Comparison of ENCODE assay signal across 7 cellular contexts in the genomic region with DNA sequence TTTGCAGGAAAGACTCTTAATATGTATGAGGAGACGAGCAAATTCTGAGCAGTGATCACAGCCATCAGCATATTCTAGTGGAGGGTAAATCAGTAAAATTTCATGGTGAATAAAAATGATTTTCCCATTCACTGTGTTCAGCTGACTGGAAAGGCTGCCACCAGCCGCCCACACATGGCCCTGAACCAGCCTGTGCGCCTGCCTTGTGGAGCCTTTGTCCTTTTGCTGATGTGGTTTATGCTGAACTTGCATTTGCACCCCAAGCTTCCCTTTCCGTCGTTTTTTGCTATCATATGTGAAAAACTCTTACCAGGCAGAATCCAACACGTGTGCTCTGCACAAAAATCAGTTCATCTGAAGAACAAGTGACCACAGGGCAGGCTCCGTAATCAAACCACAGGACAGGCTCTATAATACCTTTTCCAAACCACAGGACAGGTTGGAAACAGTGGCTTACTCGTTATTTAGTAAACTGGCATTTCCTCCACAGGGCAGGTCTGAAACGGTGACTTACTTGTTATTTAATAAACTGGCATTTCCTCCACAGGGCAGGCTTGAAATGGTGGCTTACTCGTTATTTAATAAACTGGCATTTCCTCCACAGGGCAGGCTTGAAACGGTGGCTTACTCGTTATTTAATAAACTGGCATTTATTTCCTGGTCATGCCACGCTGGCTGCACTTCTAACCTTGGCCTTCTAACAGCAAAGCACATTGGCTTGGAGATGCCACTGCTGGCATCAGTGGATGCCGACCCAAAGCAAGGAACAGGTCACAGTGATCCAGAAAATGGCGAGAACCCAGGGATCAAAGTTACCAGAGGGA. TPM values are rescaled to one million over a fixed set of nuclear protein-coding genes. Genes with fewer than 3 reads are reported as not detected.
DNase-seq lines count a peak whose midpoint lies in the region; ATAC-seq, FAIRE-seq and TF ChIP-seq lines count a peak whose summit lies in the region.
"Not testable (repeated sequence)": the region's sequence is repeated elsewhere in the genome, so short reads cannot be mapped to it uniquely, and the experiment has no call there.

No MANE protein-coding gene starts in this region.

- not testable (repeated sequence) for H3K4me1 ChIP-seq in PC-3 (ENCODE audit: insufficient read depth, low read length); mammary epithelial cell (ENCODE audit: insufficient read depth, low read length); foreskin keratinocyte; lung (ENCODE audit: control insufficient read depth in 2 of 2, insufficient read depth in 2 of 2, low read length in 2 of 2); pancreas; upper lobe of right lung

- ATAC-seq in PC-3 (peak; percentile 54), lung (ENCODE audit: insufficient read depth, low FRiP score) (peak; percentile 32), pancreas (peak; percentile 47 to 60 (median 56)), upper lobe of right lung (peak; percentile 19)
- ATAC-seq in foreskin keratinocyte, result not testable (repeated sequence)

- H3K36me3 ChIP-seq in PC-3 (ENCODE audit: low read depth, low read length) (peaks cover 16% of the 10 kb centered on the region), mammary epithelial cell (ENCODE audit: insufficient read depth, low read length) (peaks cover 11% of the 10 kb centered on the region), lung (ENCODE audit: control insufficient read depth in 2 of 2, insufficient read depth in 2 of 2, low read length in 2 of 2) (peaks cover 12 to 30% of the 10 kb centered on the region in 2 donors), pancreas (peaks cover 0 to 37% (median 8%) of the 10 kb centered on the region in 3 donors), upper lobe of right lung (peaks cover 69% of the 10 kb centered on the region)

- DNase-seq in PC-3 (peak; percentile 23), mammary epithelial cell (peak; percentile 77), foreskin keratinocyte (peak; percentile 34 to 39), kidney tubule cell (ENCODE audit: low spot score) (peak; percentile 59)
- DNase-seq in lung (ENCODE audit: low spot score); pancreas; upper lobe of right lung: not testable (repeated sequence)

- not testable (repeated sequence) for TF ChIP-seq CTCF in PC-3 (conservative IDR thresholded peaks at IDR 0.05; ENCODE audit: low read depth, low read length); mammary epithelial cell (conservative IDR thresholded peaks at IDR 0.05 in 1 of 2, IDR thresholded peaks at IDR 0.05 in 1 of 2; ENCODE audit: extremely low read depth in 1 of 2, insufficient read depth in 1 of 2, low read depth in 1 of 2, low read length in 2 of 2); foreskin keratinocyte (conservative IDR thresholded peaks at IDR 0.05); lung (IDR thresholded peaks at IDR 0.05; ENCODE audit: control extremely low read depth, extremely low read depth); pancreas (IDR thresholded peaks at IDR 0.05); upper lobe of right lung (IDR thresholded peaks at IDR 0.05)

- POLR2A ChIA-PET in PC-3 (lab: Charles Lee; ENCODE audit: unreplicated experiment), result not testable (repeated sequence)

- not testable (repeated sequence) for H3K9ac ChIP-seq in PC-3 (ENCODE audit: low read length); mammary epithelial cell (ENCODE audit: insufficient read depth, low read length)

- not testable (repeated sequence) for H3F3A ChIP-seq in PC-3 (ENCODE audit: low read length, unreplicated experiment)

- CTCF ChIA-PET in PC-3 (lab: Charles Lee); mammary epithelial cell (lab: Charles Lee; ENCODE audit: low non-redundant PET): not testable (repeated sequence)

- H2AFZ ChIP-seq in PC-3 (ENCODE audit: low read length); mammary epithelial cell (ENCODE audit: low read depth, low read length): not testable (repeated sequence)

- H3K9me3 ChIP-seq in PC-3 (ENCODE audit: low read length); mammary epithelial cell (replicated peaks; ENCODE audit: insufficient read depth, low read length); lung (ENCODE audit: control insufficient read depth in 2 of 2, insufficient read depth in 1 of 2, low read length in 1 of 2); pancreas; upper lobe of right lung: not testable (repeated sequence)

- H4K20me1 ChIP-seq in PC-3 (ENCODE audit: low read length); mammary epithelial cell (ENCODE audit: insufficient read depth, low read length): not testable (repeated sequence)

- not testable (repeated sequence) for FAIRE-seq in pancreas (lab: Jason Lieb, UNC)

- H3K79me2 ChIP-seq in PC-3 (ENCODE audit: low read length); mammary epithelial cell (ENCODE audit: insufficient read depth, low read length): not testable (repeated sequence)

- in situ Hi-C loops in mammary epithelial cell (cut with MboI; ENCODE audit: low sequenced_read_pairs in 2 of 2), result loop anchor here in 1 of 2 donors (25.0 kb wide), 1 partner anchor 279 kb away; no protein-coding TSS in a partner anchor

- not testable (repeated sequence) for BruUV-seq in PC-3 (replicated peaks; lab: Mats Ljungman, UMichigan); mammary epithelial cell (replicated peaks; lab: Mats Ljungman, UMichigan)

- H3K9me2 ChIP-seq in PC-3 (replicated peaks; ENCODE audit: low read length), result not testable (repeated sequence)

- H3K4me2 ChIP-seq in PC-3 (ENCODE audit: low read length); mammary epithelial cell (ENCODE audit: insufficient read depth, low read depth, low read length): not testable (repeated sequence)

- dilution Hi-C loops in mammary epithelial cell (cut with HindIII; ENCODE audit: low sequenced_read_pairs), result not testable (repeated sequence)

- H3K4me3 ChIP-seq in PC-3 (ENCODE audit: low read length); mammary epithelial cell (replicated peaks in 1 of 3; ENCODE audit: insufficient read depth in 1 of 3, low read depth in 2 of 3, low read length in 3 of 3); lung; pancreas; upper lobe of right lung: not testable (repeated sequence)

- intact Hi-C loops in PC-3 (cut with micrococcal nuclease); mammary epithelial cell (cut with micrococcal nuclease); pancreas (cut with DNase I); upper lobe of right lung (cut with DNase I): not testable (repeated sequence)

- WGBS in mammary epithelial cell (ENCODE audit: low coverage, missing lambda C conversion rate), result 17% methylated on average over 13 of the region's 15 CpGs
- WGBS in lung, 2 donors, result 78 to 89% methylated on average over 12 to 13 of the region's 15 CpGs
- WGBS in pancreas, 2 donors, result 72 to 80% methylated on average over 13 of the region's 15 CpGs

- not testable (repeated sequence) for H3K27ac ChIP-seq in PC-3 (ENCODE audit: low read length); mammary epithelial cell (ENCODE audit: insufficient read depth, low read depth, low read length); foreskin keratinocyte; lung (ENCODE audit: low read depth in 1 of 2, low read length in 1 of 2); upper lobe of right lung
- peak overlapping the region in 1 of 4 donors; percentile 71 for H3K27ac ChIP-seq in pancreas

- H3K27me3 ChIP-seq in PC-3 (ENCODE audit: low read length); mammary epithelial cell (ENCODE audit: insufficient read depth, low read length); foreskin keratinocyte; lung (ENCODE audit: control insufficient read depth, insufficient read depth); pancreas; upper lobe of right lung: not testable (repeated sequence)

RNA-seq across cellular contexts. Expression of gene TNK2, which starts 58.4 kb away (rescaled TPM):
- total RNA-seq in PC-3 (2014; rRNA removed) (43.7 and 49.3 TPM in 2 replicates), mammary epithelial cell (100 to 1,000 TPM in 1 of 2 donors, 10 to 100 TPM in 1; 20.5 to 107 TPM), foreskin keratinocyte (26.7 and 29.8 TPM in 2 replicates), lung (10 to 100 TPM; 15.0 to 63.5 TPM), pancreas (10 to 100 TPM; 21.0 to 29.5 (median 22.5) TPM), upper lobe of right lung (58.8 TPM)
- polyA plus RNA-seq in mammary epithelial cell (24.2 TPM), foreskin keratinocyte (28.1 and 30.7 TPM in 2 replicates), lung (10 to 100 TPM; 23.3 to 47.9 TPM), pancreas (10 to 100 TPM; 72.8 to 91.2 TPM)
- polyA minus RNA-seq in mammary epithelial cell, result 44.0 TPM
